In the genomic region with DNA sequence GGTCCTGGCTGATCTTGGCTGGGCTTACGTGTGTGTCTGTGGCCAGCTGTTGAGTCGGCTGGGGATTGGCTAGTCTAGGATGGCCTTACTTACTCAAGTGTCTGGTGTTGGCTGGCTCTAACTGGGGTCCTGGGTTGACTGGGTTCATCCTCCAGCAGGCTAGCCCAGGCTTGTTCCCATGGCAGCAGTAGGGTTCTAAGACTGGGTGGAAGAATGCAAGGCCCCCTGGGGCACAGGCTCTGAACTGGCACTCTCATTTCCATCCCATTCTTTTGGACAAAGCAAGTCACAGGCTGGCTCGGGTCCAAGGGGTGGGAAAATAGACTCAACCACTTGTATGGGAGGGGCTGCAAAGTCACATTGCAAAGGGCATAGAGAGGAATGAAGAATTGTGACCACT, we compare ENCODE assay signal across 19 cellular contexts. TPM values are rescaled to one million over a fixed set of nuclear protein-coding genes. Genes with fewer than 3 reads are reported as not detected.
"Had no signal": no experiment of that assay in that cellular context is flagged by ENCODE, and none has a peak within 500 bp of the region (broad histone marks: within the 10 kb centered on the region; RNA-seq: fewer than 3 reads in every experiment).

No MANE protein-coding gene starts in this region.

- ATAC-seq: activated CD4-positive, CD25-positive, alpha-beta regulatory T cell treated with anti-CD3 and anti-CD28 coated beads, Interleukin-2, amount 50 U/mL, for 24 hours; naive thymus-derived CD8-positive, alpha-beta T cell; stimulated activated memory B cell treated with anti-CD40 and anti-IgM and Interleukin-4, amounts not matched to agents 10 μg/mL and 1 μg/mL and 100 μg/mL, for 72 hours had no signal

- H3K4me3 Mint-ChIP-seq: activated naive CD8-positive, alpha-beta T cell treated with anti-CD3 and anti-CD28 coated beads, Interleukin-2, amount 10 ng/mL, durations not matched to agents 7 days and 5 days; brain; memory B cell; naive thymus-derived CD8-positive, alpha-beta T cell; stimulated activated memory B cell treated with anti-CD40 and anti-IgM and Interleukin-4, amounts not matched to agents 10 μg/mL and 1 μg/mL and 100 μg/mL, for 72 hours had no signal

- H3K9me3 ChIP-seq: colonic mucosa, esophagus squamous epithelium, left ventricle myocardium inferior, right atrium auricular region, thyroid gland had no signal

- H3K4me1 ChIP-seq: colonic mucosa, esophagus squamous epithelium, left ventricle myocardium inferior, right atrium auricular region, thyroid gland had no signal

- H3K27ac ChIP-seq: colonic mucosa, esophagus squamous epithelium, left ventricle myocardium inferior, right atrium auricular region, thyroid gland had no signal

- H3K4me3 ChIP-seq: colonic mucosa, esophagus squamous epithelium, left ventricle myocardium inferior, right atrium auricular region, thyroid gland had no signal

- H3K36me3 ChIP-seq: colonic mucosa, esophagus squamous epithelium, left ventricle myocardium inferior, right atrium auricular region, thyroid gland had no signal

- H3K4me1 Mint-ChIP-seq: activated naive CD8-positive, alpha-beta T cell treated with anti-CD3 and anti-CD28 coated beads, Interleukin-2, amount 10 ng/mL, durations not matched to agents 7 days and 5 days; memory B cell; stimulated activated memory B cell treated with anti-CD40 and anti-IgM and Interleukin-4, amounts not matched to agents 10 μg/mL and 1 μg/mL and 100 μg/mL, for 72 hours had no signal

- DNase-seq: activated naive CD4-positive, alpha-beta T cell; activated naive CD8-positive, alpha-beta T cell treated with anti-CD3 and anti-CD28 coated beads, Interleukin-2, amount 10 ng/mL, durations not matched to agents 7 days and 5 days; central memory CD4-positive, alpha-beta T cell; colonic mucosa; esophagus squamous epithelium; hippocampal formation; left ventricle myocardium inferior; naive thymus-derived CD8-positive, alpha-beta T cell; stimulated activated CD4-positive, alpha-beta T cell treated with anti-CD3 and anti-CD28 coated beads, Interleukin-2, amount 100 ng/mL, for 48 hours; thyroid gland had no signal

- H3K27me3 ChIP-seq: colonic mucosa, right atrium auricular region, thyroid gland had no signal

- H3K36me3 Mint-ChIP-seq: activated naive CD8-positive, alpha-beta T cell treated with anti-CD3 and anti-CD28 coated beads, Interleukin-2, amount 10 ng/mL, durations not matched to agents 7 days and 5 days; brain; memory B cell; naive thymus-derived CD8-positive, alpha-beta T cell; stimulated activated memory B cell treated with anti-CD40 and anti-IgM and Interleukin-4, amounts not matched to agents 10 μg/mL and 1 μg/mL and 100 μg/mL, for 72 hours had no signal

- H3K27ac Mint-ChIP-seq: activated naive CD8-positive, alpha-beta T cell treated with anti-CD3 and anti-CD28 coated beads, Interleukin-2, amount 10 ng/mL, durations not matched to agents 7 days and 5 days; memory B cell; naive thymus-derived CD8-positive, alpha-beta T cell; progenitor cell of endocrine pancreas; stimulated activated memory B cell treated with anti-CD40 and anti-IgM and Interleukin-4, amounts not matched to agents 10 μg/mL and 1 μg/mL and 100 μg/mL, for 72 hours had no signal

- H3K9me3 Mint-ChIP-seq: activated naive CD8-positive, alpha-beta T cell treated with anti-CD3 and anti-CD28 coated beads, Interleukin-2, amount 10 ng/mL, durations not matched to agents 7 days and 5 days; memory B cell; naive thymus-derived CD8-positive, alpha-beta T cell; stimulated activated memory B cell treated with anti-CD40 and anti-IgM and Interleukin-4, amounts not matched to agents 10 μg/mL and 1 μg/mL and 100 μg/mL, for 72 hours had no signal

RNA-seq across cellular contexts. Expression of a gene that starts 7.9 kb away (rescaled TPM):
- total RNA-seq: activated CD8-positive, alpha-beta memory T cell treated with anti-CD3 and anti-CD28 coated beads for 36 hours; activated naive CD8-positive, alpha-beta T cell treated with anti-CD3 and anti-CD28 coated beads, Interleukin-2, amount 10 ng/mL, durations not matched to agents 7 days and 5 days; esophagus squamous epithelium; left ventricle myocardium inferior; mucosa of gallbladder; naive thymus-derived CD8-positive, alpha-beta T cell; omental fat pad; right atrium auricular region had no signal
